ENCODE assay signal across 18 cellular contexts in the genomic region with DNA sequence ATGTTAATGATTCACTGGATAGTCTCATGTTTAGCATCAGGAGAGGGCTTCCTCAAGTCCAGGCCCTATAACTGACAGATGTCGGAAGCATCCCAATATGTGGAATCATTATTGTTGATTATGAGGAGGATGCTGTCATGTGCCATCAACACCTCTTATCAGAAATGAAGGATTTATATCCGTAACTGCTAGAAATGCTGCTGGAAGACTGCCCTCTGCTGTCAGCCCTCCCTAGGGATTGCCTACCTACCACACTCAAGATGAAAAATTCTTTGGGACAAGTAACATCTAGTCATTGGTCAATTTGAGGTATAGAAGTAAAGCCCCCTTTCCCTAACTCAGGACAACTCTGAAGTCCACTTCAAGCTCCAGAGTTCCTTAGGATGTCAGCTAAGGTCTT.
A peak's percentile ranks its signal among the peaks of the same experiment; 100 is the strongest.
DNase-seq lines count a peak whose midpoint lies in the region; ATAC-seq, FAIRE-seq and TF ChIP-seq lines count a peak whose summit lies in the region.
"Had no signal": no experiment of that assay in that cellular context is flagged by ENCODE, and none has a peak within 500 bp of the region (broad histone marks: within the 10 kb centered on the region; RNA-seq: fewer than 3 reads in every experiment).

No MANE protein-coding gene starts in this region.

- peaks cover 11% of the 10 kb centered on the region for H3K4me1 Mint-ChIP-seq in WTC11
- H3K4me1 Mint-ChIP-seq: activated naive CD8-positive, alpha-beta T cell treated with anti-CD3 and anti-CD28 coated beads, Interleukin-2, amount 10 ng/mL, durations not matched to agents 7 days and 5 days; nephron progenitor cell had no signal

- no peak overlapping the region for H3K27ac ChIP-seq in MM.1S (ENCODE audit: low read length)
- H3K27ac ChIP-seq: brain microvascular endothelial cell had no signal

- H3K4me1 ChIP-seq in MM.1S (ENCODE audit: low read length): no peaks in the 10 kb centered on the region

- no peaks in the 10 kb centered on the region for H3K9me2 ChIP-seq in MM.1S (replicated peaks; ENCODE audit: insufficient read depth, low read length)

- no peaks in the 10 kb centered on the region for H3K9me3 ChIP-seq in MM.1S (replicated peaks; ENCODE audit: insufficient read depth, low read length)

- no peaks in the 10 kb centered on the region for H3K27me3 Mint-ChIP-seq in WTC11 (ENCODE audit: low read depth)
- H3K27me3 Mint-ChIP-seq: activated naive CD8-positive, alpha-beta T cell treated with anti-CD3 and anti-CD28 coated beads, Interleukin-2, amount 10 ng/mL, durations not matched to agents 7 days and 5 days; stimulated activated naive CD8-positive, alpha-beta T cell treated with anti-CD3 and anti-CD28 coated beads, Interleukin-15, Interleukin-2, amounts not matched to agents 100 ng/mL and 50 ng/mL, for 24 hours had no signal

- H3K27me3 ChIP-seq in kidney epithelial cell (ENCODE audit: control insufficient read depth, insufficient read depth, low read length) (no peaks in the 10 kb centered on the region), MM.1S (replicated peaks; ENCODE audit: insufficient read depth, low read length) (no peaks in the 10 kb centered on the region)
- H3K27me3 ChIP-seq: brain microvascular endothelial cell had no signal

- H3K4me3 ChIP-seq in kidney epithelial cell (ENCODE audit: low read depth, low read length): no peak overlapping the region
- no peak overlapping the region for H3K4me3 ChIP-seq in MM.1S (ENCODE audit: low read length)

- H2AFZ ChIP-seq in MM.1S (ENCODE audit: low read length): no peak overlapping the region

- POLR2A ChIA-PET in WTC11 (lab: Charles Lee): no interaction called here

- ATAC-seq in WTC11: peak; percentile 67
- no peak for ATAC-seq in HG02938 (IDR thresholded peaks at IDR 0.05; ENCODE audit: unreplicated experiment)
- ATAC-seq: left lobe of liver had no signal

- H3K79me2 ChIP-seq in MM.1S (ENCODE audit: low read length): no peaks in the 10 kb centered on the region

- no peak for DNase-seq in D721Med (ENCODE audit: insufficient read length, low spot score)
- peak; percentile 4 for DNase-seq in HuH-7 (ENCODE audit: low spot score)
- DNase-seq in WTC11 (ENCODE audit: low spot score): peak; percentile 37
- DNase-seq in kidney epithelial cell (ENCODE audit: low read depth): no peak
- DNase-seq in foreskin melanocyte: no peak
- DNase-seq in NCI-H2171 treated with DMSO at 0.1 percent for 48 hours (lab: John Stamatoyannopoulos, UW): no peak
- no peak for DNase-seq in MM.1S
- DNase-seq: activated naive CD8-positive, alpha-beta T cell treated with anti-CD3 and anti-CD28 coated beads, Interleukin-2, amount 10 ng/mL, durations not matched to agents 7 days and 5 days; AML-193; brain microvascular endothelial cell; COR-L47; NCI-H2029 treated with DMSO at 0.1 percent for 48 hours; NCI-H510A treated with DMSO at 0.1 percent for 48 hours; nephron progenitor cell; trophoblast cell had no signal

- no peaks in the 10 kb centered on the region for H3K36me3 Mint-ChIP-seq in WTC11
- H3K36me3 Mint-ChIP-seq: activated naive CD8-positive, alpha-beta T cell treated with anti-CD3 and anti-CD28 coated beads, Interleukin-2, amount 10 ng/mL, durations not matched to agents 7 days and 5 days had no signal

- TF ChIP-seq CTCF in D721Med (IDR thresholded peaks at IDR 0.05; ENCODE audit: insufficient read depth, missing control alignments): peak; percentile 8
- TF ChIP-seq CTCF in WTC11 (IDR thresholded peaks at IDR 0.05): no peak; the same call in 1 of the 2 replicates
- TF ChIP-seq CTCF in kidney epithelial cell (IDR thresholded peaks at IDR 0.05; ENCODE audit: insufficient read depth, low read length, poor library complexity, severe bottlenecking): peak; percentile 25
- TF ChIP-seq CTCF in MM.1S (IDR thresholded peaks at IDR 0.05; ENCODE audit: low read length): no peak

- CTCF ChIA-PET in WTC11 (lab: Charles Lee): interaction anchor here (1.3 kb wide), 1 partner anchor 468 kb away, joined by 5 read pairs; no protein-coding TSS in a partner anchor

- no peaks in the 10 kb centered on the region for H3K9me3 Mint-ChIP-seq in WTC11
- H3K9me3 Mint-ChIP-seq: nephron progenitor cell had no signal

- no peak overlapping the region for H3K4me3 Mint-ChIP-seq in WTC11
- H3K4me3 Mint-ChIP-seq: activated naive CD8-positive, alpha-beta T cell treated with anti-CD3 and anti-CD28 coated beads, Interleukin-2, amount 10 ng/mL, durations not matched to agents 7 days and 5 days; nephron progenitor cell; stimulated activated naive CD8-positive, alpha-beta T cell treated with anti-CD3 and anti-CD28 coated beads, Interleukin-15, Interleukin-2, amounts not matched to agents 100 ng/mL and 50 ng/mL, for 24 hours had no signal

- no peak overlapping the region for H3K4me2 ChIP-seq in MM.1S (ENCODE audit: low read depth, low read length)

- H3F3A ChIP-seq in MM.1S (ENCODE audit: insufficient read depth, low read length): no peaks in the 10 kb centered on the region

- H3K27ac Mint-ChIP-seq in WTC11: no peak overlapping the region
- H3K27ac Mint-ChIP-seq: activated naive CD8-positive, alpha-beta T cell treated with anti-CD3 and anti-CD28 coated beads, Interleukin-2, amount 10 ng/mL, durations not matched to agents 7 days and 5 days; nephron progenitor cell; stimulated activated naive CD8-positive, alpha-beta T cell treated with anti-CD3 and anti-CD28 coated beads, Interleukin-15, Interleukin-2, amounts not matched to agents 100 ng/mL and 50 ng/mL, for 24 hours had no signal

- no peak overlapping the region for H3K9ac ChIP-seq in MM.1S (ENCODE audit: low read length)

- H3K36me3 ChIP-seq in kidney epithelial cell (ENCODE audit: control insufficient read depth, insufficient read depth, low read length) (no peaks in the 10 kb centered on the region), MM.1S (replicated peaks; ENCODE audit: insufficient read depth, low read length) (no peaks in the 10 kb centered on the region)
- H3K36me3 ChIP-seq: brain microvascular endothelial cell had no signal

- H4K20me1 ChIP-seq in MM.1S (ENCODE audit: insufficient read depth, low read length): no peaks in the 10 kb centered on the region

- no peak for FAIRE-seq in D721Med (lab: Jason Lieb, UNC)

TF ChIP-seq in WTC11, 78 proteins besides CTCF, POLR2A, EP300 and RAD21:
- TF ChIP-seq ZBTB43 (CRISPR knock-in tag; IDR thresholded peaks at IDR 0.05) (no peak), TEAD1 (CRISPR knock-in tag; IDR thresholded peaks at IDR 0.05) (no peak), SMAD3 (CRISPR knock-in tag; IDR thresholded peaks at IDR 0.05; ENCODE audit: borderline replicate concordance) (no peak), RORB (CRISPR knock-in tag; IDR thresholded peaks at IDR 0.05) (no peak), NR2C2 (CRISPR knock-in tag; IDR thresholded peaks at IDR 0.05) (no peak), TP53 (CRISPR knock-in tag; IDR thresholded peaks at IDR 0.05) (no peak), ZNF423 (CRISPR knock-in tag; IDR thresholded peaks at IDR 0.05) (no peak), TEAD4 (CRISPR knock-in tag; IDR thresholded peaks at IDR 0.05) (no peak), STAT6 (CRISPR knock-in tag; conservative IDR thresholded peaks at IDR 0.05; ENCODE audit: low read depth) (no peak), ZNF232 (CRISPR knock-in tag; IDR thresholded peaks at IDR 0.05) (no peak), ZNF416 (CRISPR knock-in tag; IDR thresholded peaks at IDR 0.05) (no peak)
- TF ChIP-seq, protein P1, sequence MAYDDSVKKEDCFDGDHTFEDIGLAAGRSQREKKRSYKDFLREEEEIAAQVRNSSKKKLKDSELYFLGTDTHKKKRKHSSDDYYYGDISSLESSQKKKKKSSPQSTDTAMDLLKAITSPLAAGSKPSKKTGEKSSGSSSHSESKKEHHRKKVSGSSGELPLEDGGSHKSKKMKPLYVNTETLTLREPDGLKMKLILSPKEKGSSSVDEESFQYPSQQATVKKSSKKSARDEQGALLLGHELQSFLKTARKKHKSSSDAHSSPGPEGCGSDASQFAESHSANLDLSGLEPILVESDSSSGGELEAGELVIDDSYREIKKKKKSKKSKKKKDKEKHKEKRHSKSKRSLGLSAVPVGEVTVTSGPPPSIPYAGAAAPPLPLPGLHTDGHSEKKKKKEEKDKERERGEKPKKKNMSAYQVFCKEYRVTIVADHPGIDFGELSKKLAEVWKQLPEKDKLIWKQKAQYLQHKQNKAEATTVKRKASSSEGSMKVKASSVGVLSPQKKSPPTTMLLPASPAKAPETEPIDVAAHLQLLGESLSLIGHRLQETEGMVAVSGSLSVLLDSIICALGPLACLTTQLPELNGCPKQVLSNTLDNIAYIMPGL (CRISPR knock-in tag; IDR thresholded peaks at IDR 0.05): no peak
TF ChIP-seq in WTC11: peak in this region for 0.

Comparison
In these comparisons a context has a peak if more than half of its experiments do, and no peak if none do; other contexts are left out.
1. DNase-seq: peak in HuH-7 (single experiment) and WTC11 (single experiment); none in D721Med (single experiment), kidney epithelial cell (single experiment), foreskin melanocyte (single experiment), NCI-H2171 treated with DMSO at 0.1 percent for 48 hours (single experiment) and MM.1S (single experiment).
2. CTCF ChIP-seq: peak in D721Med (single experiment) and kidney epithelial cell (single experiment); none in WTC11 (single experiment) and MM.1S (single experiment).